Comparison of ENCODE assay signal across 8 cellular contexts in genomic region chr11:82732734-82733443, GRCh38. TPM values are rescaled to one million over a fixed set of nuclear protein-coding genes. Genes with fewer than 3 reads are reported as not detected.
DNase-seq lines count a peak whose midpoint lies in the region; ATAC-seq, FAIRE-seq and TF ChIP-seq lines count a peak whose summit lies in the region.

No MANE protein-coding gene starts in this region.

- H2AFZ ChIP-seq in K562 (ENCODE audit: low read depth, low read length), result peak overlapping the region; percentile 88

- intact Hi-C loops in K562 (cut with micrococcal nuclease) (no loop called here), kidney (cut with DNase I) (no loop called here)

- no peak for TF ChIP-seq EP300 in K562 (IDR thresholded peaks at IDR 0.05; ENCODE audit: low read length)

- BruUV-seq in K562 (replicated peaks; lab: Mats Ljungman, UMichigan), result no TSS peak

- ATAC-seq in HG03565 (IDR thresholded peaks at IDR 0.05; ENCODE audit: unreplicated experiment) (peak; percentile 17), K562 (peak; percentile 44), GM21381 (IDR thresholded peaks at IDR 0.05; ENCODE audit: unreplicated experiment) (no peak), GM21723 (IDR thresholded peaks at IDR 0.05; ENCODE audit: unreplicated experiment) (no peak)

- no peaks in the 10 kb centered on the region for H3K9me3 ChIP-seq in K562 (replicated peaks; ENCODE audit: control insufficient read depth, insufficient read depth, low read depth, low read length)
- H3K9me3 ChIP-seq in kidney (ENCODE audit: control insufficient read depth in 1 of 2, low read length in 2 of 2), result no peaks in the 10 kb centered on the region
- no peaks in the 10 kb centered on the region for H3K9me3 ChIP-seq in subcutaneous abdominal adipose tissue (ENCODE audit: control insufficient read depth in 5 of 5, low read length in 5 of 5)

- H3K27me3 ChIP-seq in K562 (ENCODE audit: control insufficient read depth in 2 of 2, insufficient read depth in 2 of 2, low read length in 2 of 2) (peaks cover 18 to 46% of the 10 kb centered on the region in 2 experiments), subcutaneous abdominal adipose tissue (ENCODE audit: control insufficient read depth in 5 of 5, insufficient read depth in 4 of 5, low read length in 5 of 5) (peaks cover 11 to 27% (median 25%) of the 10 kb centered on the region in 5 donors)

- H3K36me3 ChIP-seq in K562 (ENCODE audit: control insufficient read depth, insufficient read depth, low read length), result no peaks in the 10 kb centered on the region
- H3K36me3 ChIP-seq in kidney (ENCODE audit: control insufficient read depth in 1 of 2, insufficient read depth in 2 of 2, low read length in 2 of 2), result no peaks in the 10 kb centered on the region
- H3K36me3 ChIP-seq in subcutaneous abdominal adipose tissue (ENCODE audit: control insufficient read depth in 5 of 5, insufficient read depth in 5 of 5, low read length in 5 of 5), result no peaks in the 10 kb centered on the region

- TF ChIP-seq RAD21 in K562 (CRISPR knock-in tag; conservative IDR thresholded peaks at IDR 0.05 in 1 of 2, IDR thresholded peaks at IDR 0.05 in 1 of 2), result no peak

- peak overlapping the region; percentile 65; the same call in 1 of the 2 replicates for H3K4me2 ChIP-seq in K562 (ENCODE audit: insufficient read depth, low read length)

- WGBS in K562 (ENCODE audit: insufficient coverage, low coverage, missing lambda C conversion rate), result 28% methylated on average over 11 of the region's 93 CpGs

- TF ChIP-seq CTCF in K562 (IDR thresholded peaks at IDR 0.05 in 2 of 3, conservative IDR thresholded peaks at IDR 0.05 in 1 of 3; ENCODE audit: insufficient read depth in 2 of 3, low read depth in 1 of 3, low read length in 3 of 3) (peak in 2 of 3 experiments; percentile 7; a peak in 1 of 6 replicates), kidney (IDR thresholded peaks at IDR 0.05; ENCODE audit: borderline replicate concordance, extremely low read depth, insufficient read depth) (no peak)

- no peaks in the 10 kb centered on the region for H4K20me1 ChIP-seq in K562 (replicated peaks; ENCODE audit: control insufficient read depth, insufficient read depth, low read length)

- no peaks in the 10 kb centered on the region for H3K79me2 ChIP-seq in K562 (ENCODE audit: control insufficient read depth, insufficient read depth, low read length)

- DNase-seq in COLO668 (lab: John Stamatoyannopoulos, UW; ENCODE audit: unreplicated experiment) (peak; percentile 68), K562 (ENCODE audit: extremely low read depth in 1 of 4, low spot score in 3 of 4) (peak in 3 of 4 experiments; percentile 30 to 40 (median 38)), kidney (peak; percentile 72), KBM-7 (no peak)

- POLR2A ChIA-PET in K562 (lab: Yijun Ruan, JAX), result interaction anchor here (0.6 kb wide), 2 partner anchors 9 to 97 kb away, joined by 3 read pairs; no protein-coding TSS in a partner anchor

- no peak for FAIRE-seq in K562 (lab: Jason Lieb, UNC)
- FAIRE-seq in kidney (lab: Jason Lieb, UNC), result no peak

- CTCF ChIA-PET in K562 (lab: Yijun Ruan, JAX; ENCODE audit: low intra/inter-chr PET ratio), result no interaction called here

- H3K4me3 ChIP-seq in K562, result peak overlapping the region; percentile 44
- peak overlapping the region; percentile 61 to 62 for H3K4me3 ChIP-seq in kidney (ENCODE audit: low read length in 2 of 2)
- peak overlapping the region in 4 of 5 donors; percentile 61 to 77 (median 64) for H3K4me3 ChIP-seq in subcutaneous abdominal adipose tissue (ENCODE audit: low read depth in 1 of 5, low read length in 5 of 5)

- H3K27ac ChIP-seq in K562 (ENCODE audit: extremely low read depth, low read depth, low read length) (no peak overlapping the region), kidney (ENCODE audit: low read depth in 2 of 2, low read length in 2 of 2) (no peak overlapping the region), subcutaneous abdominal adipose tissue (ENCODE audit: low read depth, low read length) (no peak overlapping the region)

- no peak for TF ChIP-seq POLR2A in K562 (conservative IDR thresholded peaks at IDR 0.05)

- in situ Hi-C loops in K562 (cut with MboI) (no loop called here), KBM-7 (cut with MboI; ENCODE audit: low pct_unique_long_range_greater_than_20kb, low sequenced_read_pairs) (no loop called here)

- H3K9ac ChIP-seq in K562 (ENCODE audit: insufficient read depth in 1 of 2, low read depth in 2 of 2, low read length in 2 of 2) (peak overlapping the region in 1 of 2 experiments; percentile 88; a peak in 2 of 4 replicates), kidney (ENCODE audit: low read length in 2 of 2) (no peak overlapping the region), subcutaneous abdominal adipose tissue (ENCODE audit: low read length in 5 of 5) (no peak overlapping the region)

- H3K4me1 ChIP-seq in K562 (replicated peaks in 1 of 2; ENCODE audit: control insufficient read depth in 2 of 2, insufficient read depth in 2 of 2, low read length in 2 of 2) (peaks cover 2 to 19% of the 10 kb centered on the region in 2 experiments; a peak in 4 of 5 replicates), kidney (ENCODE audit: control insufficient read depth in 1 of 2, insufficient read depth in 1 of 2, low read depth in 1 of 2, low read length in 2 of 2) (no peaks in the 10 kb centered on the region), subcutaneous abdominal adipose tissue (ENCODE audit: control insufficient read depth in 5 of 5, insufficient read depth in 5 of 5, low read length in 5 of 5) (peaks cover 0 to 20% (median 11%) of the 10 kb centered on the region in 5 donors)

- no peaks in the 10 kb centered on the region for H3K9me1 ChIP-seq in K562 (ENCODE audit: control insufficient read depth, insufficient read depth, low read length)

TF ChIP-seq in K562, 482 proteins besides CTCF, POLR2A, EP300 and RAD21 (continues in another document):
- TF ChIP-seq UBTF (IDR thresholded peaks at IDR 0.05; ENCODE audit: borderline replicate concordance in 1 of 2, low read depth in 2 of 2, low read length in 2 of 2), result peak in 1 of 2 experiments; percentile 7; a peak in 1 of 4 replicates
- no peak for TF ChIP-seq ZBTB11 (CRISPR knock-in tag; IDR thresholded peaks at IDR 0.05)

RNA-seq across cellular contexts. Expression of gene FAM181B, which starts 0.8 kb away (rescaled TPM):
- total RNA-seq in K562 (2011; cell fraction: chromatin; rRNA removed; ENCODE audit: low replicate concordance), result 0.07 TPM in 1 of 2 replicates, not detected in the other
- under 0.01 and 0.13 TPM in 2 replicates for total RNA-seq in K562 (2011; cell fraction: nucleolus; rRNA removed)
- 0.15 TPM in 2 replicates for total RNA-seq in K562 (2011; cell fraction: nucleoplasm; rRNA removed)
- total RNA-seq in K562 (2014; rRNA removed), result not detected in 2 replicates
- not detected in 2 replicates for total RNA-seq in K562 (2014; rRNA removed; fragmentation: Illumina TruSeq; extraction: Trizol)
- not detected in 2 replicates for total RNA-seq in K562 (2015; rRNA removed; fragmentation: Illumina TruSeq; extraction: Trizol)
- total RNA-seq in K562 (2021), result not detected in 2 replicates
- polyA plus RNA-seq in K562 (2011; rRNA removed), result 0.01 and 0.05 TPM in 2 replicates
- 0.01 and 0.12 TPM in 2 replicates for polyA plus RNA-seq in K562 (2011; cell fraction: cytosol; rRNA removed)
- polyA plus RNA-seq in K562 (2011; cell fraction: nucleus; rRNA removed), result 0.04 and 0.08 TPM in 2 replicates
- 0.07 and 0.11 TPM in 2 replicates for polyA plus RNA-seq in K562 (2012)
- not detected in 2 replicates for polyA plus RNA-seq in K562 (2014; fragmentation: Illumina TruSeq; extraction: Trizol)
- not detected for polyA plus RNA-seq in K562 (2014; fragmentation: Nextera tagmentation; extraction: Ambion mirVana)
- not detected in 2 replicates for polyA plus RNA-seq in K562 (2014; rRNA removed)
- 0.09 TPM in 1 of 2 replicates, not detected in the other for polyA minus RNA-seq in K562 (2011; rRNA and poly(A)+ RNA removed)
- polyA minus RNA-seq in K562 (2011; cell fraction: cytosol; rRNA and poly(A)+ RNA removed), result 0.46 TPM in 1 of 2 replicates, not detected in the other
- 0.13 and 0.67 TPM in 2 replicates for polyA minus RNA-seq in K562 (2011; cell fraction: nucleus; rRNA and poly(A)+ RNA removed)
- 1.3 TPM for total RNA-seq in kidney
- 0.97 TPM for polyA plus RNA-seq in kidney (ENCODE audit: insufficient read depth, low read depth, low replicate concordance)

Comparison
In these comparisons a context has a peak if more than half of its experiments do, and no peak if none do; other contexts are left out.
1. ATAC-seq: peak in HG03565 (single experiment) and K562 (single experiment); none in GM21381 (single experiment) and GM21723 (single experiment).
2. Peak in every context shown above with its lines, with median percentiles within 50 percentile points of each other: H3K4me3 ChIP-seq.